Comparison of ENCODE assay signal across 26 cellular contexts in the genomic region with DNA sequence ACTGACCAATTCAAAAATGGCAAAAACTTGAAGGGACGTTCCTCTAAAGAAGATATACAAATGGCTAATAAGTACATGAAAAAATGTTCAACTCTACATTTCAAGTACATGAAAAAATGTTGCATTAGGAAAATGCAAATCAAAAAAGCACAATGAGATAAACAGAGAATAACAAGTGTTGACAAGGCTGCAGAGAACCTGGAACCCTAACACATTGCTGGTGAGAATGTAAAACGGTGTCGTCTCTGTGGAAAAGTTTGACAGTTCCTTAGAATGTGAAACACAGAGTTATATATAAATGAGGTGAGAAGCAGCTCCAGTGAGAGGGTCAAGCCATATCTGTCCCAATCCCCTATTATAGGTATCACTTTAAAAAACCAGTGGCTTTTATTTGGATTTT.
"Had no signal": no experiment of that assay in that cellular context is flagged by ENCODE, and none has a peak within 500 bp of the region (broad histone marks: within the 10 kb centered on the region; RNA-seq: fewer than 3 reads in every experiment).

No MANE protein-coding gene starts in this region.

- DNase-seq: activated B cell treated with CpG ODN at 0.5 μM for 24 hours; activated CD4-positive, alpha-beta T cell treated with anti-CD3 and anti-CD28 coated beads for 4 hours; activated CD4-positive, alpha-beta T cell treated with anti-CD3 and anti-CD28 coated beads, Interleukin-2, amount 50 U/mL, for 48 hours; activated naive CD4-positive, alpha-beta T cell treated with anti-CD3 and anti-CD28 coated beads for 36 hours; activated T-cell treated with anti-CD3 and anti-CD28 coated beads for 4 hours; amniotic stem cell; colonic mucosa; dorsolateral prefrontal cortex; effector memory CD8-positive, alpha-beta T cell; gastrocnemius medialis; heart right ventricle; islet precursor cell; left cardiac atrium; occipital lobe; SK-N-SH; small intestine; stimulated activated CD4-positive, alpha-beta T cell treated with anti-CD3 and anti-CD28 coated beads, Interleukin-2, amount 100 ng/mL, for 24 hours; stomach had no signal

- H3K4me3 Mint-ChIP-seq: activated B cell treated with CpG ODN at 0.5 μM for 24 hours; activated naive CD4-positive, alpha-beta T cell treated with anti-CD3 and anti-CD28 coated beads for 36 hours; effector memory CD8-positive, alpha-beta T cell; neural crest cell; stimulated activated effector memory CD8-positive, alpha-beta T cell treated with anti-CD3 and anti-CD28 coated beads, Interleukin-12 subunit alpha, Interleukin-12 subunit beta, amount 100 ng/mL, for 72 hours had no signal

- H3K9ac ChIP-seq: SK-N-SH had no signal

- H3K4me3 ChIP-seq: breast epithelium, colonic mucosa, dorsolateral prefrontal cortex, esophagus muscularis mucosa, gastrocnemius medialis, heart right ventricle, stomach, suprapubic skin, tibial nerve had no signal

- H3K27ac Mint-ChIP-seq: activated B cell treated with CpG ODN at 0.5 μM for 24 hours had no signal

- H3K9me3 Mint-ChIP-seq: activated B cell treated with CpG ODN at 0.5 μM for 24 hours; activated naive CD4-positive, alpha-beta T cell treated with anti-CD3 and anti-CD28 coated beads for 36 hours; activated T-helper 2 cell treated with anti-CD3 and anti-CD28 coated beads, Interferon-gamma antibody, Interleukin-2, Interleukin-4, amounts not matched to agents 10 μg/mL and 5 μg/mL and 100 μg/mL, durations not matched to agents 14 hours and 24 hours and 36 hours; effector memory CD8-positive, alpha-beta T cell; neural crest cell; stimulated activated effector memory CD8-positive, alpha-beta T cell treated with anti-CD3 and anti-CD28 coated beads, Interleukin-12 subunit alpha, Interleukin-12 subunit beta, amount 100 ng/mL, for 72 hours had no signal

- H3K9me3 ChIP-seq: breast epithelium, colonic mucosa, esophagus muscularis mucosa, gastrocnemius medialis, heart right ventricle, SK-N-SH, stomach, suprapubic skin, tibial nerve had no signal

- H3K36me3 ChIP-seq: colonic mucosa had no signal

- H3K27me3 Mint-ChIP-seq: activated B cell treated with CpG ODN at 0.5 μM for 24 hours; effector memory CD8-positive, alpha-beta T cell had no signal

- H3K27me3 ChIP-seq: breast epithelium, colonic mucosa, dorsolateral prefrontal cortex, esophagus muscularis mucosa, gastrocnemius medialis, heart right ventricle, stomach, suprapubic skin, tibial nerve had no signal

- ATAC-seq: effector memory CD8-positive, alpha-beta T cell; gastrocnemius medialis; heart right ventricle; left cardiac atrium; sciatic nerve; stimulated activated effector memory CD8-positive, alpha-beta T cell treated with anti-CD3 and anti-CD28 coated beads, Interleukin-12 subunit alpha, Interleukin-12 subunit beta, amount 100 ng/mL, for 72 hours had no signal

- H3K4me1 Mint-ChIP-seq: activated B cell treated with CpG ODN at 0.5 μM for 24 hours, neural crest cell had no signal

- H3K27ac ChIP-seq: breast epithelium, colonic mucosa, dorsolateral prefrontal cortex, esophagus muscularis mucosa, gastrocnemius medialis, heart right ventricle, stomach, suprapubic skin, tibial nerve had no signal

- H3K4me1 ChIP-seq: breast epithelium, colonic mucosa, esophagus muscularis mucosa, gastrocnemius medialis, heart right ventricle, stomach, suprapubic skin, tibial nerve had no signal

- H3K4me2 ChIP-seq: SK-N-SH had no signal
